In genomic region chr5:20985754-20986153, GRCh38 we compare ENCODE assay signal across 6 cellular contexts.
"Had no signal": no experiment of that assay in that cellular context is flagged by ENCODE, and none has a peak within 500 bp of the region (broad histone marks: within the 10 kb centered on the region; RNA-seq: fewer than 3 reads in every experiment).

No MANE protein-coding gene starts in this region.

- H3K27ac ChIP-seq: HL-60 had no signal

- ATAC-seq: HepG2, K562 had no signal

- H3K4me3 Mint-ChIP-seq: IgD-negative memory B cell had no signal

- H3K4me1 Mint-ChIP-seq: IgD-negative memory B cell had no signal

- H3K27ac Mint-ChIP-seq: IgD-negative memory B cell had no signal

- H3K4me3 ChIP-seq: K562 had no signal

- DNase-seq: IMR-90, KBM-7 had no signal
